Comparison of ENCODE assay signal across 34 cellular contexts in genomic region chr2:169772651-169773050, GRCh38.
"Had no signal": no experiment of that assay in that cellular context is flagged by ENCODE, and none has a peak within 500 bp of the region (broad histone marks: within the 10 kb centered on the region; RNA-seq: fewer than 3 reads in every experiment).

No MANE protein-coding gene starts in this region.

- H3K4me1 ChIP-seq: ascending aorta had no signal

- H3K9me3 ChIP-seq: ascending aorta had no signal

- H3K27ac Mint-ChIP-seq: activated B cell treated with CpG ODN at 0.5 μM for 24 hours; activated CD4-positive, alpha-beta memory T cell treated with anti-CD3 and anti-CD28 coated beads for 36 hours; activated CD4-positive, alpha-beta T cell treated with anti-CD3 and anti-CD28 coated beads, Interleukin-2, amount 10 ng/mL, durations not matched to agents 24 days and 14 days; activated CD8-positive, alpha-beta T cell treated with anti-CD3 and anti-CD28 coated beads for 36 hours; activated naive CD4-positive, alpha-beta T cell treated with anti-CD3 and anti-CD28 coated beads for 36 hours; activated naive CD4-positive, alpha-beta T cell treated with anti-CD3 and anti-CD28 coated beads, Interleukin-2, amount 50 U/mL, for 24 hours; activated naive CD8-positive, alpha-beta T cell; activated naive CD8-positive, alpha-beta T cell treated with anti-CD3 and anti-CD28 coated beads, Interleukin-2, amount 10 ng/mL, durations not matched to agents 7 days and 5 days; activated naive CD8-positive, alpha-beta T cell treated with anti-CD3 and anti-CD28 coated beads, Interleukin-2, amount 50 U/mL, for 24 hours; activated T-cell treated with anti-CD3 and anti-CD28 coated beads, Interleukin-2, amount 50 U/mL, for 72 hours; activated T-helper 1 cell treated with anti-CD3 and anti-CD28 coated beads, Interleukin-12 subunit alpha, Interleukin-12 subunit beta, Interleukin-2, Interleukin-4 antibody, amounts not matched to agents 30 ng/mL and 10 ng/mL and 1 ng/mL, durations not matched to agents 14 hours and 24 hours and 36 hours; activated T-helper 17 cell treated with anti-CD3 and anti-CD28 coated beads, Interleukin-2, amount 50 U/mL, for 72 hours; brain; T-helper 1 cell treated with Interleukin-12 subunit alpha and Interleukin-12 subunit beta and Interleukin-4 antibody, amounts not matched to agents 30 μg/mL and 1 μg/mL, for 36 hours; T-helper 2 cell treated with Interferon-gamma antibody and Interleukin-4, amounts not matched to agents 5 μg/mL and 100 μg/mL, for 36 hours had no signal

- H3K4me3 Mint-ChIP-seq: activated B cell treated with CpG ODN at 0.5 μM for 24 hours; activated CD4-positive, alpha-beta memory T cell treated with anti-CD3 and anti-CD28 coated beads for 36 hours; activated CD4-positive, alpha-beta T cell treated with anti-CD3 and anti-CD28 coated beads, Interleukin-2, amount 10 ng/mL, durations not matched to agents 24 days and 14 days; activated CD8-positive, alpha-beta T cell treated with anti-CD3 and anti-CD28 coated beads for 36 hours; activated naive CD4-positive, alpha-beta T cell treated with anti-CD3 and anti-CD28 coated beads for 36 hours; activated naive CD4-positive, alpha-beta T cell treated with anti-CD3 and anti-CD28 coated beads, Interleukin-2, amount 50 U/mL, for 24 hours; activated naive CD8-positive, alpha-beta T cell; activated naive CD8-positive, alpha-beta T cell treated with anti-CD3 and anti-CD28 coated beads, Interleukin-2, amount 10 ng/mL, durations not matched to agents 7 days and 5 days; activated naive CD8-positive, alpha-beta T cell treated with anti-CD3 and anti-CD28 coated beads, Interleukin-2, amount 50 U/mL, for 24 hours; activated T-cell treated with anti-CD3 and anti-CD28 coated beads, Interleukin-2, amount 50 U/mL, for 4 hours; activated T-cell treated with anti-CD3 and anti-CD28 coated beads, Interleukin-2, amount 50 U/mL, for 72 hours; activated T-helper 1 cell treated with anti-CD3 and anti-CD28 coated beads, Interleukin-12 subunit alpha, Interleukin-12 subunit beta, Interleukin-2, Interleukin-4 antibody, amounts not matched to agents 30 ng/mL and 10 ng/mL and 1 ng/mL, durations not matched to agents 14 hours and 24 hours and 36 hours; activated T-helper 17 cell treated with anti-CD3 and anti-CD28 coated beads, Interleukin-2, amount 50 U/mL, for 72 hours; brain; T-helper 1 cell treated with Interleukin-12 subunit alpha and Interleukin-12 subunit beta and Interleukin-4 antibody, amounts not matched to agents 30 μg/mL and 1 μg/mL, for 36 hours; T-helper 2 cell treated with Interferon-gamma antibody and Interleukin-4, amounts not matched to agents 5 μg/mL and 100 μg/mL, for 36 hours had no signal

- DNase-seq: activated B cell treated with CpG ODN at 0.5 μM for 24 hours; activated CD4-positive, alpha-beta memory T cell treated with anti-CD3 and anti-CD28 coated beads for 36 hours; activated CD4-positive, alpha-beta T cell treated with anti-CD3 and anti-CD28 coated beads for 4 hours; activated CD4-positive, alpha-beta T cell treated with anti-CD3 and anti-CD28 coated beads, Interleukin-2, amount 10 ng/mL, durations not matched to agents 24 days and 14 days; activated CD4-positive, alpha-beta T cell treated with anti-CD3 and anti-CD28 coated beads, Interleukin-2, amount 50 U/mL, for 1 hour; activated CD4-positive, alpha-beta T cell treated with anti-CD3 and anti-CD28 coated beads, Interleukin-2, amount 50 U/mL, for 4 hours; activated CD4-positive, CD25-positive, alpha-beta regulatory T cell treated with anti-CD3 and anti-CD28 coated beads, Interleukin-2, amount 50 U/mL, for 72 hours; activated CD8-positive, alpha-beta memory T cell treated with anti-CD3 and anti-CD28 coated beads, Interleukin-2, amount 50 U/mL, for 4 hours; activated CD8-positive, alpha-beta T cell treated with anti-CD3 and anti-CD28 coated beads for 36 hours; activated effector memory CD4-positive, alpha-beta T cell treated with anti-CD3 and anti-CD28 coated beads, Interleukin-2, amount 50 U/mL, for 16 hours; activated gamma-delta T cell treated with Interleukin-2 at 50 U/mL for 16 hours; activated naive CD4-positive, alpha-beta T cell; activated naive CD4-positive, alpha-beta T cell treated with anti-CD3 and anti-CD28 coated beads for 36 hours; activated naive CD8-positive, alpha-beta T cell treated with anti-CD3 and anti-CD28 coated beads, Interleukin-2, amount 10 ng/mL, durations not matched to agents 7 days and 5 days; activated naive CD8-positive, alpha-beta T cell treated with anti-CD3 and anti-CD28 coated beads, Interleukin-2, amount 50 U/mL, for 24 hours; activated T-cell treated with anti-CD3 and anti-CD28 coated beads for 4 hours; activated T-cell treated with anti-CD3 and anti-CD28 coated beads, Interleukin-2, amount 50 U/mL, for 1 hour; activated T-cell treated with anti-CD3 and anti-CD28 coated beads, Interleukin-2, amount 50 U/mL, for 4 hours; activated T-cell treated with anti-CD3 and anti-CD28 coated beads, Interleukin-2, amount 50 U/mL, for 72 hours; amygdala; anterior cingulate cortex; caudate nucleus; T-helper 2 cell; T-helper 9 cell had no signal

- H3K27me3 Mint-ChIP-seq: activated naive CD4-positive, alpha-beta T cell treated with anti-CD3 and anti-CD28 coated beads, Interleukin-2, amount 50 U/mL, for 24 hours; brain had no signal

- H3K36me3 ChIP-seq: ascending aorta, cardiac muscle cell had no signal

- ATAC-seq: activated CD8-positive, alpha-beta T cell treated with anti-CD3 and anti-CD28 coated beads for 36 hours; activated naive CD8-positive, alpha-beta T cell treated with anti-CD3 and anti-CD28 coated beads, Interleukin-2, amount 50 U/mL, for 24 hours; activated T-cell treated with anti-CD3 and anti-CD28 coated beads, Interleukin-2, amount 50 U/mL, for 4 hours; activated T-cell treated with anti-CD3 and anti-CD28 coated beads, Interleukin-2, amount 50 U/mL, for 72 hours; activated T-helper 17 cell treated with anti-CD3 and anti-CD28 coated beads, Interleukin-2, amount 50 U/mL, for 72 hours had no signal

- H3K27ac ChIP-seq: ascending aorta, cardiac muscle cell, VCaP had no signal

- H3K36me3 Mint-ChIP-seq: activated CD4-positive, alpha-beta memory T cell treated with anti-CD3 and anti-CD28 coated beads for 36 hours; activated naive CD4-positive, alpha-beta T cell treated with anti-CD3 and anti-CD28 coated beads, Interleukin-2, amount 50 U/mL, for 24 hours; activated naive CD8-positive, alpha-beta T cell; activated naive CD8-positive, alpha-beta T cell treated with anti-CD3 and anti-CD28 coated beads, Interleukin-2, amount 10 ng/mL, durations not matched to agents 7 days and 5 days had no signal

- H3K4me3 ChIP-seq: ascending aorta, cardiac muscle cell had no signal

- H3K4me1 Mint-ChIP-seq: activated T-helper 17 cell treated with anti-CD3 and anti-CD28 coated beads, Interleukin-2, amount 50 U/mL, for 72 hours had no signal

- H3K9me3 Mint-ChIP-seq: activated B cell treated with CpG ODN at 0.5 μM for 24 hours; activated CD4-positive, alpha-beta memory T cell treated with anti-CD3 and anti-CD28 coated beads for 36 hours; activated CD4-positive, alpha-beta T cell treated with anti-CD3 and anti-CD28 coated beads, Interleukin-2, amount 10 ng/mL, durations not matched to agents 24 days and 14 days; activated CD8-positive, alpha-beta T cell treated with anti-CD3 and anti-CD28 coated beads for 36 hours; activated naive CD4-positive, alpha-beta T cell treated with anti-CD3 and anti-CD28 coated beads for 36 hours; activated naive CD4-positive, alpha-beta T cell treated with anti-CD3 and anti-CD28 coated beads, Interleukin-2, amount 50 U/mL, for 24 hours; activated naive CD8-positive, alpha-beta T cell treated with anti-CD3 and anti-CD28 coated beads, Interleukin-2, amount 10 ng/mL, durations not matched to agents 7 days and 5 days; activated naive CD8-positive, alpha-beta T cell treated with anti-CD3 and anti-CD28 coated beads, Interleukin-2, amount 50 U/mL, for 24 hours; activated T-cell treated with anti-CD3 and anti-CD28 coated beads, Interleukin-2, amount 50 U/mL, for 4 hours; activated T-cell treated with anti-CD3 and anti-CD28 coated beads, Interleukin-2, amount 50 U/mL, for 72 hours; activated T-helper 1 cell treated with anti-CD3 and anti-CD28 coated beads, Interleukin-12 subunit alpha, Interleukin-12 subunit beta, Interleukin-2, Interleukin-4 antibody, amounts not matched to agents 30 ng/mL and 10 ng/mL and 1 ng/mL, durations not matched to agents 14 hours and 24 hours and 36 hours; activated T-helper 17 cell treated with anti-CD3 and anti-CD28 coated beads, Interleukin-2, amount 50 U/mL, for 72 hours; brain; T-helper 1 cell treated with Interleukin-12 subunit alpha and Interleukin-12 subunit beta and Interleukin-4 antibody, amounts not matched to agents 30 μg/mL and 1 μg/mL, for 36 hours; T-helper 2 cell treated with Interferon-gamma antibody and Interleukin-4, amounts not matched to agents 5 μg/mL and 100 μg/mL, for 36 hours had no signal

- H3K27me3 ChIP-seq: ascending aorta, cardiac muscle cell had no signal
